8 cellular contexts compared by ENCODE assay signal in genomic region chr17:58351182-58351581, GRCh38. TPM values are rescaled to one million over a fixed set of nuclear protein-coding genes. Genes with fewer than 3 reads are reported as not detected.
DNase-seq lines count a peak whose midpoint lies in the region; ATAC-seq and TF ChIP-seq lines count a peak whose summit lies in the region.

No MANE protein-coding gene starts in this region.

- H3K36me3 ChIP-seq in KOPT-K1 (ENCODE audit: insufficient read depth, low read length) (peaks cover 47% of the 10 kb centered on the region), colonic mucosa (peaks cover 17% of the 10 kb centered on the region)
- H3K36me3 ChIP-seq in naive thymus-derived CD4-positive, alpha-beta T cell (ENCODE audit: control insufficient read depth in 2 of 3, insufficient read depth in 3 of 3, low read length in 3 of 3): peaks cover 22 to 41% (median 33%) of the 10 kb centered on the region in 3 experiments

- peaks cover 0 to 4% (median 0%) of the 10 kb centered on the region in 11 donors for H3K9me3 Mint-ChIP-seq in naive thymus-derived CD4-positive, alpha-beta T cell

- H3K27me3 Mint-ChIP-seq in naive thymus-derived CD4-positive, alpha-beta T cell: no peaks in the 10 kb centered on the region

- DNase-seq in AG09309 (ENCODE audit: low read depth) (no peak), colonic mucosa (no peak), NCI-H748 treated with DMSO at 0.1 percent for 48 hours (lab: John Stamatoyannopoulos, UW) (no peak), NOMO-1 treated with DMSO at 0.1 percent for 48 hours (lab: John Stamatoyannopoulos, UW; ENCODE audit: unreplicated experiment) (no peak)
- no peak for DNase-seq in naive thymus-derived CD4-positive, alpha-beta T cell
- DNase-seq in stimulated activated CD4-positive, alpha-beta T cell treated with anti-CD3 and anti-CD28 coated beads, Interleukin-2, amount 100 ng/mL, for 48 hours: no peak

- no peaks in the 10 kb centered on the region for H3K27me3 ChIP-seq in colonic mucosa
- H3K27me3 ChIP-seq in naive thymus-derived CD4-positive, alpha-beta T cell (ENCODE audit: control insufficient read depth in 2 of 2, insufficient read depth in 2 of 2, low read length in 2 of 2): no peaks in the 10 kb centered on the region

- intact Hi-C loops in colonic mucosa (cut with DNase I): loop anchor here (10.0 kb wide), 1 partner anchor 154 kb away; no protein-coding TSS in a partner anchor
- intact Hi-C loops in naive thymus-derived CD4-positive, alpha-beta T cell (cut with micrococcal nuclease): no loop called here

- peak overlapping the region; percentile 93 to 99 (median 98) for H3K27ac Mint-ChIP-seq in naive thymus-derived CD4-positive, alpha-beta T cell

- peak overlapping the region; percentile 93 to 95 for H3K9ac ChIP-seq in colonic mucosa (ENCODE audit: low read depth in 2 of 2, low read length in 2 of 2)

- ATAC-seq in naive thymus-derived CD4-positive, alpha-beta T cell: no peak
- ATAC-seq in HG03521 (IDR thresholded peaks at IDR 0.05; ENCODE audit: unreplicated experiment): no peak

- TF ChIP-seq CTCF in AG09309 (IDR thresholded peaks at IDR 0.05; ENCODE audit: control insufficient read depth, insufficient read depth, low read depth, low read length, missing control alignments) (no peak), colonic mucosa (IDR thresholded peaks at IDR 0.05) (no peak)

- H3K4me3 ChIP-seq in AG09309 (ENCODE audit: control insufficient read depth, low read depth, low read length) (peak overlapping the region; percentile 93), colonic mucosa (peak overlapping the region; percentile 89)
- H3K4me3 ChIP-seq in naive thymus-derived CD4-positive, alpha-beta T cell (ENCODE audit: low read length): peak overlapping the region; percentile 95

- POLR2A ChIA-PET in naive thymus-derived CD4-positive, alpha-beta T cell (lab: Charles Lee): interaction anchor here (0.6 to 16.4 kb wide), 16 partner anchors 12 to 167 kb away, joined by 3 to 521 read pairs (median 6); partner anchors contain the start of genes RNF43 and TSPOAP1

- CTCF ChIA-PET in naive thymus-derived CD4-positive, alpha-beta T cell (lab: Charles Lee): interaction anchor here (1.0 to 3.0 kb wide), 7 partner anchors 12 to 654 kb away, joined by 3 to 24 read pairs (median 8); partner anchors contain the start of gene RNF43

- peaks cover 40 to 82% (median 74%) of the 10 kb centered on the region in 7 donors for H3K4me1 Mint-ChIP-seq in naive thymus-derived CD4-positive, alpha-beta T cell

- H3K36me3 Mint-ChIP-seq in naive thymus-derived CD4-positive, alpha-beta T cell: peaks cover 18 to 59% (median 34%) of the 10 kb centered on the region in 5 donors

- H3K27ac ChIP-seq in KOPT-K1 (ENCODE audit: low read depth, low read length, poor library complexity, severe bottlenecking) (peak overlapping the region; percentile 90), colonic mucosa (peak overlapping the region; percentile 96)
- peak overlapping the region; percentile 85 for H3K27ac ChIP-seq in naive thymus-derived CD4-positive, alpha-beta T cell (ENCODE audit: low read depth, low read length)

- H3K4me3 Mint-ChIP-seq in naive thymus-derived CD4-positive, alpha-beta T cell: peak overlapping the region; percentile 97 to 100 (median 99)

- H3K4me1 ChIP-seq in colonic mucosa: no peaks in the 10 kb centered on the region
- H3K4me1 ChIP-seq in naive thymus-derived CD4-positive, alpha-beta T cell (ENCODE audit: control insufficient read depth in 2 of 2, insufficient read depth in 2 of 2, low read length in 2 of 2): peaks cover 23 to 33% of the 10 kb centered on the region in 2 donors

- no peaks in the 10 kb centered on the region for H3K9me3 ChIP-seq in KOPT-K1 (ENCODE audit: insufficient read depth, low read length, poor library complexity, severe bottlenecking)
- no peaks in the 10 kb centered on the region for H3K9me3 ChIP-seq in colonic mucosa
- no peaks in the 10 kb centered on the region for H3K9me3 ChIP-seq in naive thymus-derived CD4-positive, alpha-beta T cell (ENCODE audit: control insufficient read depth in 2 of 3, low read length in 3 of 3)

RNA-seq across cellular contexts. Expression of gene SUPT4H1, which starts 0.8 kb away (rescaled TPM):
- 10 to 100 TPM; 68.7 to 75.3 TPM for total RNA-seq in colonic mucosa
- total RNA-seq in naive thymus-derived CD4-positive, alpha-beta T cell: 10 to 100 TPM; 36.0 to 75.6 (median 62.3) TPM
- polyA plus RNA-seq in naive thymus-derived CD4-positive, alpha-beta T cell: 10 to 100 TPM; 69.4 to 91.7 TPM

RNA-seq across cellular contexts. Expression of gene TSPOAP1, which starts 22.6 kb away (rescaled TPM):
- 1 to 10 TPM; 3.7 to 5.4 TPM for total RNA-seq in colonic mucosa
- 10 to 100 TPM; 11.2 to 62.5 (median 20.5) TPM for total RNA-seq in naive thymus-derived CD4-positive, alpha-beta T cell
- 1 to 10 TPM in 1 of 2 donors, under 1 TPM in 1; 0.20 to 1.5 TPM for polyA plus RNA-seq in naive thymus-derived CD4-positive, alpha-beta T cell
